3 cellular contexts compared by ENCODE assay signal in the genomic region with DNA sequence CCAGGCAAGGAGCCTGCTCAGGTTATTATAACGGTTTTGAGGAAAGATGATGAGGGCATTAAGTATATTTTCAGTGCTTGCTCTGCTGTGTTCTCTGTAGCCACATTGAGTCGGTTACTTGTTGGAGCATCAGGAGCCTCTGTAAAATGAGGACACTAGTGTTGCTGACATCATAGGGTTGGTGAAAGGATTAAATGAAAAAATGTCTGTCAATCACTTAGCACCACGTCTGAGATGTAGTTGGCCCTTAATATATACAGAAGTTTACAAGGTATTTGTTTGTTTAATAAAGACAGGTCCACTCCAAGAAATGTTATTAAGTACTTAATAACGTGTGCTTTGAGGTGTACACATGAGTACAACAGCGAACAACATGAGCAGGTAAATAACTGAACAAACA.
TF ChIP-seq lines count a peak whose summit lies in the region.

No MANE protein-coding gene starts in this region.

TF ChIP-seq in SK-N-SH, 30 proteins besides CTCF, POLR2A, EP300 and RAD21 (continued from another document):
- TF ChIP-seq, protein P1, sequence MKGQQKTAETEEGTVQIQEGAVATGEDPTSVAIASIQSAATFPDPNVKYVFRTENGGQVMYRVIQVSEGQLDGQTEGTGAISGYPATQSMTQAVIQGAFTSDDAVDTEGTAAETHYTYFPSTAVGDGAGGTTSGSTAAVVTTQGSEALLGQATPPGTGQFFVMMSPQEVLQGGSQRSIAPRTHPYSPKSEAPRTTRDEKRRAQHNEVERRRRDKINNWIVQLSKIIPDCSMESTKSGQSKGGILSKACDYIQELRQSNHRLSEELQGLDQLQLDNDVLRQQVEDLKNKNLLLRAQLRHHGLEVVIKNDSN (IDR thresholded peaks at IDR 0.05; ENCODE audit: borderline replicate concordance, low read depth) = no peak
- TF ChIP-seq CHD2 (IDR thresholded peaks at IDR 0.05; ENCODE audit: low read length, partially characterized antibody) = no peak

TF ChIP-seq in SK-N-SH treated with all-trans-retinoic acid at 6 μM for 48 hours, 23 proteins besides CTCF, POLR2A, EP300 and RAD21 (continued from another document):
- TF ChIP-seq, protein P2, sequence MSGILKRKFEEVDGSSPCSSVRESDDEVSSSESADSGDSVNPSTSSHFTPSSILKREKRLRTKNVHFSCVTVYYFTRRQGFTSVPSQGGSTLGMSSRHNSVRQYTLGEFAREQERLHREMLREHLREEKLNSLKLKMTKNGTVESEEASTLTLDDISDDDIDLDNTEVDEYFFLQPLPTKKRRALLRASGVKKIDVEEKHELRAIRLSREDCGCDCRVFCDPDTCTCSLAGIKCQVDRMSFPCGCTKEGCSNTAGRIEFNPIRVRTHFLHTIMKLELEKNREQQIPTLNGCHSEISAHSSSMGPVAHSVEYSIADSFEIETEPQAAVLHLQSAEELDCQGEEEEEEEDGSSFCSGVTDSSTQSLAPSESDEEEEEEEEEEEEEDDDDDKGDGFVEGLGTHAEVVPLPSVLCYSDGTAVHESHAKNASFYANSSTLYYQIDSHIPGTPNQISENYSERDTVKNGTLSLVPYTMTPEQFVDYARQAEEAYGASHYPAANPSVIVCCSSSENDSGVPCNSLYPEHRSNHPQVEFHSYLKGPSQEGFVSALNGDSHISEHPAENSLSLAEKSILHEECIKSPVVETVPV (CRISPR knock-in tag; IDR thresholded peaks at IDR 0.05) = no peak
- TF ChIP-seq, protein P3, sequence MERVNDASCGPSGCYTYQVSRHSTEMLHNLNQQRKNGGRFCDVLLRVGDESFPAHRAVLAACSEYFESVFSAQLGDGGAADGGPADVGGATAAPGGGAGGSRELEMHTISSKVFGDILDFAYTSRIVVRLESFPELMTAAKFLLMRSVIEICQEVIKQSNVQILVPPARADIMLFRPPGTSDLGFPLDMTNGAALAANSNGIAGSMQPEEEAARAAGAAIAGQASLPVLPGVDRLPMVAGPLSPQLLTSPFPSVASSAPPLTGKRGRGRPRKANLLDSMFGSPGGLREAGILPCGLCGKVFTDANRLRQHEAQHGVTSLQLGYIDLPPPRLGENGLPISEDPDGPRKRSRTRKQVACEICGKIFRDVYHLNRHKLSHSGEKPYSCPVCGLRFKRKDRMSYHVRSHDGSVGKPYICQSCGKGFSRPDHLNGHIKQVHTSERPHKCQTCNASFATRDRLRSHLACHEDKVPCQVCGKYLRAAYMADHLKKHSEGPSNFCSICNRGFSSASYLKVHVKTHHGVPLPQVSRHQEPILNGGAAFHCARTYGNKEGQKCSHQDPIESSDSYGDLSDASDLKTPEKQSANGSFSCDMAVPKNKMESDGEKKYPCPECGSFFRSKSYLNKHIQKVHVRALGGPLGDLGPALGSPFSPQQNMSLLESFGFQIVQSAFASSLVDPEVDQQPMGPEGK (CRISPR knock-in tag; IDR thresholded peaks at IDR 0.05; ENCODE audit: borderline replicate concordance) = no peak
- no peak for TF ChIP-seq TCF4 (CRISPR knock-in tag; IDR thresholded peaks at IDR 0.05; ENCODE audit: borderline replicate concordance)
- TF ChIP-seq ZNF565 (CRISPR knock-in tag; conservative IDR thresholded peaks at IDR 0.05; ENCODE audit: low read depth) = no peak
- TF ChIP-seq, protein P4, sequence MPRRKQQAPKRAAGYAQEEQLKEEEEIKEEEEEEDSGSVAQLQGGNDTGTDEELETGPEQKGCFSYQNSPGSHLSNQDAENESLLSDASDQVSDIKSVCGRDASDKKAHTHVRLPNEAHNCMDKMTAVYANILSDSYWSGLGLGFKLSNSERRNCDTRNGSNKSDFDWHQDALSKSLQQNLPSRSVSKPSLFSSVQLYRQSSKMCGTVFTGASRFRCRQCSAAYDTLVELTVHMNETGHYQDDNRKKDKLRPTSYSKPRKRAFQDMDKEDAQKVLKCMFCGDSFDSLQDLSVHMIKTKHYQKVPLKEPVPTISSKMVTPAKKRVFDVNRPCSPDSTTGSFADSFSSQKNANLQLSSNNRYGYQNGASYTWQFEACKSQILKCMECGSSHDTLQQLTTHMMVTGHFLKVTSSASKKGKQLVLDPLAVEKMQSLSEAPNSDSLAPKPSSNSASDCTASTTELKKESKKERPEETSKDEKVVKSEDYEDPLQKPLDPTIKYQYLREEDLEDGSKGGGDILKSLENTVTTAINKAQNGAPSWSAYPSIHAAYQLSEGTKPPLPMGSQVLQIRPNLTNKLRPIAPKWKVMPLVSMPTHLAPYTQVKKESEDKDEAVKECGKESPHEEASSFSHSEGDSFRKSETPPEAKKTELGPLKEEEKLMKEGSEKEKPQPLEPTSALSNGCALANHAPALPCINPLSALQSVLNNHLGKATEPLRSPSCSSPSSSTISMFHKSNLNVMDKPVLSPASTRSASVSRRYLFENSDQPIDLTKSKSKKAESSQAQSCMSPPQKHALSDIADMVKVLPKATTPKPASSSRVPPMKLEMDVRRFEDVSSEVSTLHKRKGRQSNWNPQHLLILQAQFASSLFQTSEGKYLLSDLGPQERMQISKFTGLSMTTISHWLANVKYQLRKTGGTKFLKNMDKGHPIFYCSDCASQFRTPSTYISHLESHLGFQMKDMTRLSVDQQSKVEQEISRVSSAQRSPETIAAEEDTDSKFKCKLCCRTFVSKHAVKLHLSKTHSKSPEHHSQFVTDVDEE (CRISPR knock-in tag; IDR thresholded peaks at IDR 0.05) = no peak
- no peak for TF ChIP-seq ZNF70 (CRISPR knock-in tag; IDR thresholded peaks at IDR 0.05)
- no peak for TF ChIP-seq GLIS3 (CRISPR knock-in tag; IDR thresholded peaks at IDR 0.05)
- TF ChIP-seq ARNTL (CRISPR knock-in tag; IDR thresholded peaks at IDR 0.05; ENCODE audit: borderline replicate concordance, low read depth) = no peak
- no peak for TF ChIP-seq ZFP3 (CRISPR knock-in tag; IDR thresholded peaks at IDR 0.05)

TF ChIP-seq in WTC11, 78 proteins besides CTCF, POLR2A, EP300 and RAD21 (continued from another document):
- TF ChIP-seq, protein P5, sequence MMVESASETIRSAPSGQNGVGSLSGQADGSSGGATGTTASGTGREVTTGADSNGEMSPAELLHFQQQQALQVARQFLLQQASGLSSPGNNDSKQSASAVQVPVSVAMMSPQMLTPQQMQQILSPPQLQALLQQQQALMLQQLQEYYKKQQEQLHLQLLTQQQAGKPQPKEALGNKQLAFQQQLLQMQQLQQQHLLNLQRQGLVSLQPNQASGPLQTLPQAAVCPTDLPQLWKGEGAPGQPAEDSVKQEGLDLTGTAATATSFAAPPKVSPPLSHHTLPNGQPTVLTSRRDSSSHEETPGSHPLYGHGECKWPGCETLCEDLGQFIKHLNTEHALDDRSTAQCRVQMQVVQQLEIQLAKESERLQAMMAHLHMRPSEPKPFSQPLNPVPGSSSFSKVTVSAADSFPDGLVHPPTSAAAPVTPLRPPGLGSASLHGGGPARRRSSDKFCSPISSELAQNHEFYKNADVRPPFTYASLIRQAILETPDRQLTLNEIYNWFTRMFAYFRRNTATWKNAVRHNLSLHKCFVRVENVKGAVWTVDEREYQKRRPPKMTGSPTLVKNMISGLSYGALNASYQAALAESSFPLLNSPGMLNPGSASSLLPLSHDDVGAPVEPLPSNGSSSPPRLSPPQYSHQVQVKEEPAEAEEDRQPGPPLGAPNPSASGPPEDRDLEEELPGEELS (CRISPR knock-in tag; IDR thresholded peaks at IDR 0.05) = no peak
- TF ChIP-seq ZNF396 (CRISPR knock-in tag; IDR thresholded peaks at IDR 0.05; ENCODE audit: borderline replicate concordance) (no peak), PRRX2 (CRISPR knock-in tag; IDR thresholded peaks at IDR 0.05) (no peak), JAZF1 (CRISPR knock-in tag; IDR thresholded peaks at IDR 0.05) (no peak), NR2C2 (CRISPR knock-in tag; IDR thresholded peaks at IDR 0.05) (no peak)
